Comparison of ENCODE assay signal across 25 cellular contexts in the genomic region with DNA sequence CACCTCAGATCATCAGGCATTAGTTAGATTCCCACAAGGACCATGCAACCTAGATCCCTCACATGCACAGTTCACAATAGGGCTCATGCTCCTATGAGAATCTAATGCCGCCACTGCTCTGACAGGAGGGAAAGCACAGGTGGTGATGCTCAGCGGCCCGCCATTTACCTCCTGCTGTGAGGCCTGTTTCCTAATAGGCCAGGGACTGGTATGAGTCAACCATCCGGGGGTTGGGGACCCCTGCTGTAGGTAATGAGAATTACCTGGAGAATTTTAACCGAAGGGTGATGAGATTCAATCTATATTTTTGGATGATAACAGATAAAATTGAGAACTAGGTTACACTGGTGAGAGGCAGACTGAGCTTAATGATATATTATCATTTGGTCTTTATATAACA.
DNase-seq lines count a peak whose midpoint lies in the region; ATAC-seq and TF ChIP-seq lines count a peak whose summit lies in the region.
"Had no signal": no experiment of that assay in that cellular context is flagged by ENCODE, and none has a peak within 500 bp of the region (broad histone marks: within the 10 kb centered on the region; RNA-seq: fewer than 3 reads in every experiment).

No MANE protein-coding gene starts in this region.

- no peak overlapping the region for H3K4me3 ChIP-seq in GM06990 (replicated peaks; ENCODE audit: low read depth, low read length)
- H3K4me3 ChIP-seq: esophagus squamous epithelium, lower lobe of right lung, pancreas, tibial artery had no signal

- H3K4me1 Mint-ChIP-seq in HFFc6 (ENCODE audit: low read depth) (no peaks in the 10 kb centered on the region), WTC11 (peaks cover 13% of the 10 kb centered on the region), immature natural killer cell (no peaks in the 10 kb centered on the region)
- H3K4me1 Mint-ChIP-seq: B cell had no signal

- no peaks in the 10 kb centered on the region for H3K36me3 ChIP-seq in GM06990 (ENCODE audit: control insufficient read depth, insufficient read depth, low read length)
- H3K36me3 ChIP-seq: esophagus squamous epithelium, lower lobe of right lung, pancreas, tibial artery had no signal

- H3K9me3 Mint-ChIP-seq in HFFc6 (no peaks in the 10 kb centered on the region), WTC11 (peaks cover 16% of the 10 kb centered on the region), immature natural killer cell (peaks cover 0 to 3% (median 0%) of the 10 kb centered on the region in 6 donors)

- peaks cover 6% of the 10 kb centered on the region for H3K27me3 Mint-ChIP-seq in HFFc6 (ENCODE audit: insufficient read depth)
- H3K27me3 Mint-ChIP-seq in WTC11 (ENCODE audit: low read depth) = peaks cover 20% of the 10 kb centered on the region
- H3K27me3 Mint-ChIP-seq in immature natural killer cell (ENCODE audit: low read depth in 3 of 3) = peaks cover 2 to 5% (median 3%) of the 10 kb centered on the region in 3 donors

- H3K36me3 Mint-ChIP-seq in HFFc6 (ENCODE audit: low read depth) (no peaks in the 10 kb centered on the region), WTC11 (peaks cover 6% of the 10 kb centered on the region; the same call in 1 of the 2 replicates), immature natural killer cell (peaks cover 0 to 3% (median 3%) of the 10 kb centered on the region in 3 donors)

- ATAC-seq in WTC11 = peak; percentile 80
- ATAC-seq: activated CD4-positive, CD25-positive, alpha-beta regulatory T cell treated with anti-CD3 and anti-CD28 coated beads, Interleukin-2, amount 50 U/mL, for 24 hours; activated naive CD4-positive, alpha-beta T cell treated with anti-CD3 and anti-CD28 coated beads, Interleukin-2, amount 50 U/mL, for 72 hours; activated T-cell treated with anti-CD3 and anti-CD28 coated beads, Interleukin-2, amount 50 U/mL, for 72 hours; HCT116; lower lobe of right lung; pancreas had no signal

- H3K27ac Mint-ChIP-seq in HFFc6 (no peak overlapping the region), WTC11 (no peak overlapping the region), immature natural killer cell (no peak overlapping the region)
- H3K27ac Mint-ChIP-seq: activated naive CD4-positive, alpha-beta T cell treated with anti-CD3 and anti-CD28 coated beads, Interleukin-2, amount 50 U/mL, for 72 hours; activated T-cell treated with anti-CD3 and anti-CD28 coated beads, Interleukin-2, amount 50 U/mL, for 72 hours; B cell had no signal

- POLR2A ChIA-PET in WTC11 (lab: Charles Lee) = interaction anchor here (0.5 kb wide), 1 partner anchor 70 kb away, joined by 4 read pairs; no protein-coding TSS in a partner anchor

- no peak for DNase-seq in GM06990 (ENCODE audit: extremely low read depth, insufficient read length)
- DNase-seq in HFFc6 = no peak
- DNase-seq in WTC11 (ENCODE audit: low spot score) = peak; percentile 77
- DNase-seq in iPS-NIHi7 (ENCODE audit: extremely low spot score) = peak; percentile 56
- DNase-seq in GOT3 (lab: John Stamatoyannopoulos, UW) = no peak
- no peak for DNase-seq in putamen (ENCODE audit: low spot score)
- DNase-seq in immature natural killer cell = no peak
- DNase-seq: activated T-cell treated with anti-CD3 and anti-CD28 coated beads, Interleukin-2, amount 50 U/mL, for 72 hours; cerebellar nuclear complex; COR-L47; effector CD4-positive, alpha-beta T cell; esophagus squamous epithelium; IMR-90; lower lobe of right lung; NCI-H2081; NCI-H526 treated with DMSO at 0.1 percent for 48 hours; pancreas; stimulated activated CD4-positive, alpha-beta T cell treated with anti-CD3 and anti-CD28 coated beads, Interleukin-1b, Interleukin-23, amount 100 ng/mL, for 48 hours; stimulated activated naive CD4-positive, alpha-beta T cell treated with Interleukin-2 at 50 U/mL for 16 hours; T1000; tibial artery had no signal

- peak; percentile 19 for TF ChIP-seq CTCF in GM06990 (IDR thresholded peaks at IDR 0.05; ENCODE audit: insufficient read depth, low read length, poor library complexity, severe bottlenecking)
- peak; percentile 23; the same call in 1 of the 2 replicates for TF ChIP-seq CTCF in HFFc6 (IDR thresholded peaks at IDR 0.05)
- TF ChIP-seq CTCF in WTC11 (IDR thresholded peaks at IDR 0.05) = peak; percentile 33

- H3K4me3 Mint-ChIP-seq in HFFc6 (no peak overlapping the region), WTC11 (no peak overlapping the region), immature natural killer cell (no peak overlapping the region)
- H3K4me3 Mint-ChIP-seq: activated T-cell treated with anti-CD3 and anti-CD28 coated beads, Interleukin-2, amount 50 U/mL, for 72 hours; B cell had no signal

- no peaks in the 10 kb centered on the region for H3K27me3 ChIP-seq in GM06990 (replicated peaks; ENCODE audit: control insufficient read depth, insufficient read depth, low read length)
- H3K27me3 ChIP-seq: esophagus squamous epithelium, pancreas, tibial artery had no signal

- CTCF ChIA-PET in WTC11 (lab: Charles Lee) = no interaction called here

TF ChIP-seq in WTC11, 78 proteins besides CTCF, POLR2A, EP300 and RAD21:
- TF ChIP-seq TP53 (CRISPR knock-in tag; IDR thresholded peaks at IDR 0.05) (no peak), ZBTB21 (CRISPR knock-in tag; IDR thresholded peaks at IDR 0.05; ENCODE audit: borderline replicate concordance) (no peak), HMGA2 (CRISPR knock-in tag; IDR thresholded peaks at IDR 0.05) (no peak), FOXP1 (CRISPR knock-in tag; IDR thresholded peaks at IDR 0.05; ENCODE audit: borderline replicate concordance) (no peak), ATF1 (CRISPR knock-in tag; IDR thresholded peaks at IDR 0.05) (no peak), SOX15 (CRISPR knock-in tag; IDR thresholded peaks at IDR 0.05) (no peak)
- TF ChIP-seq, protein P1, sequence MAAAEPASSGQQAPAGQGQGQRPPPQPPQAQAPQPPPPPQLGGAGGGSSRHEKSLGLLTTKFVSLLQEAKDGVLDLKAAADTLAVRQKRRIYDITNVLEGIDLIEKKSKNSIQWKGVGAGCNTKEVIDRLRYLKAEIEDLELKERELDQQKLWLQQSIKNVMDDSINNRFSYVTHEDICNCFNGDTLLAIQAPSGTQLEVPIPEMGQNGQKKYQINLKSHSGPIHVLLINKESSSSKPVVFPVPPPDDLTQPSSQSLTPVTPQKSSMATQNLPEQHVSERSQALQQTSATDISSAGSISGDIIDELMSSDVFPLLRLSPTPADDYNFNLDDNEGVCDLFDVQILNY (CRISPR knock-in tag; IDR thresholded peaks at IDR 0.05) = no peak
- TF ChIP-seq, protein P2, sequence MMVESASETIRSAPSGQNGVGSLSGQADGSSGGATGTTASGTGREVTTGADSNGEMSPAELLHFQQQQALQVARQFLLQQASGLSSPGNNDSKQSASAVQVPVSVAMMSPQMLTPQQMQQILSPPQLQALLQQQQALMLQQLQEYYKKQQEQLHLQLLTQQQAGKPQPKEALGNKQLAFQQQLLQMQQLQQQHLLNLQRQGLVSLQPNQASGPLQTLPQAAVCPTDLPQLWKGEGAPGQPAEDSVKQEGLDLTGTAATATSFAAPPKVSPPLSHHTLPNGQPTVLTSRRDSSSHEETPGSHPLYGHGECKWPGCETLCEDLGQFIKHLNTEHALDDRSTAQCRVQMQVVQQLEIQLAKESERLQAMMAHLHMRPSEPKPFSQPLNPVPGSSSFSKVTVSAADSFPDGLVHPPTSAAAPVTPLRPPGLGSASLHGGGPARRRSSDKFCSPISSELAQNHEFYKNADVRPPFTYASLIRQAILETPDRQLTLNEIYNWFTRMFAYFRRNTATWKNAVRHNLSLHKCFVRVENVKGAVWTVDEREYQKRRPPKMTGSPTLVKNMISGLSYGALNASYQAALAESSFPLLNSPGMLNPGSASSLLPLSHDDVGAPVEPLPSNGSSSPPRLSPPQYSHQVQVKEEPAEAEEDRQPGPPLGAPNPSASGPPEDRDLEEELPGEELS (CRISPR knock-in tag; IDR thresholded peaks at IDR 0.05) = no peak
- TF ChIP-seq, protein P3, sequence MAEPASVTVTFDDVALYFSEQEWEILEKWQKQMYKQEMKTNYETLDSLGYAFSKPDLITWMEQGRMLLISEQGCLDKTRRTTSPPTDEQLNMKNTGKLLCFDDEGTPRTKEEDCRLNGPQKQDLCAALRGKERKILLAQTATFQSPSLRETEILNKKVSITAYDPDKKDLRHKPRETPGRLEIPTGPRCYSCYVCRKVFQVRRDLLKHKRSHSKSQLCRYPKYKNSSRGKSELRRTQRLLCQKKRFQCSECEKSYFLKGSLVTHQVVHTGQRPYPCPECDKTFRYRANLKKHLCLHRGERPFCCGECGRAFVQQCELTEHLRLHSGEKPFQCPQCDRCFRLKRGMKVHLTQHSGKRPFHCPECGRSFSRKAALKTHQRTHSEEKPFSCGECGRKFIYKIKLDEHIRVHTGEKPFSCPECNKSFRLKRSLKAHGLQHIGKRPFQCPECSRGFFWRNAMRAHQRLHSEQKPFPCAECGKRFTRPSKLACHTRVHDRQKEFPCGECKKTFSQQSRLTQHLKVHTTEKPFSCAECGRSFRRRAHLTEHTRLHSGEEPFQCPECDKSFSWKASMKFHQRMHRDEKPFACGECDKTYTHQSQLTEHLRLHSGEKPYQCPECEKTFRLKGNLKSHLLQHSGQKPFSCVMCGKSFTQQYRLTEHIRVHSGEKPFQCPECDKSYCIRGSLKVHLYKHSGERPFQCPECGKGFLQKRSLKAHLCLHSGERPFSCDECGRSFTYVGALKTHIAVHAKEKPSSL (CRISPR knock-in tag; conservative IDR thresholded peaks at IDR 0.05) = no peak

Comparison
In these comparisons a context has a peak if more than half of its experiments do, and no peak if none do; other contexts are left out.
1. DNase-seq: peak in WTC11 (single experiment) and iPS-NIHi7 (single experiment); none in GM06990 (single experiment), HFFc6 (single experiment), GOT3 (single experiment), putamen (single experiment) and immature natural killer cell (0 of 3).
2. Peak in every context shown above with its lines, with median percentiles within 50 percentile points of each other: CTCF ChIP-seq.